Comparison of ENCODE assay signal across 15 cellular contexts in the genomic region with DNA sequence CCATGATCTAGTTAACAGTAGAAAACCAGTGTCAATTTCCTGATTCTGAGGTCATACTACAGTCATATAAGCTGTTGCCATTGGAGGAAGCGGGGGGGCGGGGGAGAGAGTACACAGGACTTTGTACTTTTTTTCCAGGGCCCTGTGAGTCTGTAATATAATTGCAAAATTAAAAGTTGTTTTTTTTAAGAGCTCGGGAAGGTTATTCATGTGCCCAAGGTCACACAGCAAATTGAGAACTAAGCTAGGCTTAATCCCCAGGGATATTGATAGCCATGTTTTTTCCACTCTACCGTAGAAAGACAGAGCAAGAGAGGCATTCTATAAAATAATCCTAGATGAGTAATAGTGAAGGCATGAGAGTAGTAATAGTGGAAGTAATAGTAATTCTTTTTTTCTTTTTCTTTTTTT.
DNase-seq lines count a peak whose midpoint lies in the region; ATAC-seq and TF ChIP-seq lines count a peak whose summit lies in the region.
"Had no signal": no experiment of that assay in that cellular context is flagged by ENCODE, and none has a peak within 500 bp of the region (broad histone marks: within the 10 kb centered on the region; RNA-seq: fewer than 3 reads in every experiment).

No MANE protein-coding gene starts in this region.

- DNase-seq in PC-3 (peak; percentile 43), dermis blood vessel endothelial cell (peak; percentile 67), lung microvascular endothelial cell (ENCODE audit: low read depth in 2 of 2) (peak; percentile 62 to 69), glutamatergic neuron (no peak)
- no peak for DNase-seq in effector CD8-positive, alpha-beta T cell (lab: John Stamatoyannopoulos, UW)
- DNase-seq: NCI-H1436; NCI-H524 treated with DMSO at 0.1 percent for 48 hours; occipital lobe; stimulated activated CD4-positive, alpha-beta T cell treated with anti-CD3 and anti-CD28 coated beads, Interleukin-15, amount 100 ng/mL, for 24 hours; trophoblast cell had no signal

- no peak overlapping the region for H3K27ac Mint-ChIP-seq in glutamatergic neuron (ENCODE audit: unreplicated experiment)
- H3K27ac Mint-ChIP-seq in stimulated activated memory B cell treated with anti-CD40 and anti-IgM and Interleukin-4, amounts not matched to agents 10 μg/mL and 1 μg/mL and 100 μg/mL, for 72 hours: no peak overlapping the region
- H3K27ac Mint-ChIP-seq: memory B cell had no signal

- H4K20me1 ChIP-seq in PC-3 (ENCODE audit: low read length): no peaks in the 10 kb centered on the region

- H3K27me3 Mint-ChIP-seq in glutamatergic neuron (ENCODE audit: unreplicated experiment): peaks cover 4% of the 10 kb centered on the region
- no peaks in the 10 kb centered on the region for H3K27me3 Mint-ChIP-seq in stimulated activated memory B cell treated with anti-CD40 and anti-IgM and Interleukin-4, amounts not matched to agents 10 μg/mL and 1 μg/mL and 100 μg/mL, for 72 hours
- H3K27me3 Mint-ChIP-seq: memory B cell had no signal

- POLR2A ChIA-PET in PC-3 (lab: Charles Lee; ENCODE audit: unreplicated experiment): no interaction called here

- H3K27me3 ChIP-seq in ACC112 (ENCODE audit: insufficient read depth, low read length) (no peaks in the 10 kb centered on the region), PC-3 (ENCODE audit: low read length) (no peaks in the 10 kb centered on the region)
- H3K27me3 ChIP-seq: cardiac muscle cell had no signal

- no peaks in the 10 kb centered on the region for H3K9me3 ChIP-seq in PC-3 (ENCODE audit: low read length)

- H3K4me3 Mint-ChIP-seq in glutamatergic neuron (ENCODE audit: unreplicated experiment): no peak overlapping the region
- H3K4me3 Mint-ChIP-seq in stimulated activated memory B cell treated with anti-CD40 and anti-IgM and Interleukin-4, amounts not matched to agents 10 μg/mL and 1 μg/mL and 100 μg/mL, for 72 hours: no peak overlapping the region
- H3K4me3 Mint-ChIP-seq: memory B cell had no signal

- no peaks in the 10 kb centered on the region for H3K4me1 Mint-ChIP-seq in glutamatergic neuron (ENCODE audit: low read depth, unreplicated experiment)
- H3K4me1 Mint-ChIP-seq in stimulated activated memory B cell treated with anti-CD40 and anti-IgM and Interleukin-4, amounts not matched to agents 10 μg/mL and 1 μg/mL and 100 μg/mL, for 72 hours: no peaks in the 10 kb centered on the region
- H3K4me1 Mint-ChIP-seq: memory B cell had no signal

- ATAC-seq in PC-3: peak; percentile 48
- ATAC-seq in GM21576 (IDR thresholded peaks at IDR 0.05; ENCODE audit: unreplicated experiment): no peak
- ATAC-seq in stimulated activated memory B cell treated with anti-CD40 and anti-IgM and Interleukin-4, amounts not matched to agents 10 μg/mL and 1 μg/mL and 100 μg/mL, for 72 hours: no peak

- H2AFZ ChIP-seq in ACC112 (ENCODE audit: low read length, unreplicated experiment) (no peak overlapping the region), PC-3 (ENCODE audit: low read length) (no peak overlapping the region)

- H3K4me1 ChIP-seq in ACC112 (ENCODE audit: control insufficient read depth, insufficient read depth, low read length, unreplicated experiment): peaks cover 18% of the 10 kb centered on the region
- H3K4me1 ChIP-seq in PC-3 (ENCODE audit: insufficient read depth, low read length): peaks cover 27% of the 10 kb centered on the region

- no peak overlapping the region for H3K9ac ChIP-seq in PC-3 (ENCODE audit: low read length)

- H3K36me3 Mint-ChIP-seq in glutamatergic neuron (ENCODE audit: unreplicated experiment): peaks cover 14% of the 10 kb centered on the region
- no peaks in the 10 kb centered on the region for H3K36me3 Mint-ChIP-seq in stimulated activated memory B cell treated with anti-CD40 and anti-IgM and Interleukin-4, amounts not matched to agents 10 μg/mL and 1 μg/mL and 100 μg/mL, for 72 hours
- H3K36me3 Mint-ChIP-seq: memory B cell had no signal

- TF ChIP-seq CTCF in PC-3 (conservative IDR thresholded peaks at IDR 0.05; ENCODE audit: low read depth, low read length) (no peak), glutamatergic neuron (IDR thresholded peaks at IDR 0.05; ENCODE audit: partially characterized antibody, unreplicated experiment) (no peak)

- H3K36me3 ChIP-seq in ACC112 (ENCODE audit: insufficient read depth, low read length): no peaks in the 10 kb centered on the region
- no peaks in the 10 kb centered on the region for H3K36me3 ChIP-seq in PC-3 (ENCODE audit: low read depth, low read length)
- H3K36me3 ChIP-seq: cardiac muscle cell had no signal

- H3F3A ChIP-seq in PC-3 (ENCODE audit: low read length, unreplicated experiment): no peaks in the 10 kb centered on the region

- intact Hi-C loops in PC-3 (cut with micrococcal nuclease): loop anchor here (5.0 kb wide), 1 partner anchor 82 kb away; no protein-coding TSS in a partner anchor

- no TSS peak for BruUV-seq in PC-3 (replicated peaks; lab: Mats Ljungman, UMichigan)

- H3K9me3 Mint-ChIP-seq in glutamatergic neuron (ENCODE audit: unreplicated experiment): peaks cover 2% of the 10 kb centered on the region
- peaks cover 15% of the 10 kb centered on the region for H3K9me3 Mint-ChIP-seq in stimulated activated memory B cell treated with anti-CD40 and anti-IgM and Interleukin-4, amounts not matched to agents 10 μg/mL and 1 μg/mL and 100 μg/mL, for 72 hours

- H3K4me2 ChIP-seq in PC-3 (ENCODE audit: low read length): peak overlapping the region; percentile 55

- H3K79me2 ChIP-seq in ACC112 (ENCODE audit: control insufficient read depth, insufficient read depth, low read length, unreplicated experiment) (no peaks in the 10 kb centered on the region), PC-3 (ENCODE audit: low read length) (no peaks in the 10 kb centered on the region)

- H3K27ac ChIP-seq in ACC112 (ENCODE audit: low read depth, low read length): peak overlapping the region; percentile 53
- peak overlapping the region; percentile 47 for H3K27ac ChIP-seq in PC-3 (ENCODE audit: low read length)
- H3K27ac ChIP-seq: cardiac muscle cell had no signal

- CTCF ChIA-PET in PC-3 (lab: Charles Lee): no interaction called here

- no peaks in the 10 kb centered on the region for H3K9me2 ChIP-seq in PC-3 (replicated peaks; ENCODE audit: low read length)

- H3K4me3 ChIP-seq in ACC112 (ENCODE audit: low read depth, low read length) (no peak overlapping the region), PC-3 (ENCODE audit: low read length) (no peak overlapping the region)
- H3K4me3 ChIP-seq: cardiac muscle cell had no signal

Comparison
In these comparisons a context has a peak if more than half of its experiments do, and no peak if none do; other contexts are left out.
1. DNase-seq: peak in PC-3 (single experiment), dermis blood vessel endothelial cell (single experiment) and lung microvascular endothelial cell (2 of 2); none in glutamatergic neuron (single experiment) and effector CD8-positive, alpha-beta T cell (single experiment).